In the genomic region with DNA sequence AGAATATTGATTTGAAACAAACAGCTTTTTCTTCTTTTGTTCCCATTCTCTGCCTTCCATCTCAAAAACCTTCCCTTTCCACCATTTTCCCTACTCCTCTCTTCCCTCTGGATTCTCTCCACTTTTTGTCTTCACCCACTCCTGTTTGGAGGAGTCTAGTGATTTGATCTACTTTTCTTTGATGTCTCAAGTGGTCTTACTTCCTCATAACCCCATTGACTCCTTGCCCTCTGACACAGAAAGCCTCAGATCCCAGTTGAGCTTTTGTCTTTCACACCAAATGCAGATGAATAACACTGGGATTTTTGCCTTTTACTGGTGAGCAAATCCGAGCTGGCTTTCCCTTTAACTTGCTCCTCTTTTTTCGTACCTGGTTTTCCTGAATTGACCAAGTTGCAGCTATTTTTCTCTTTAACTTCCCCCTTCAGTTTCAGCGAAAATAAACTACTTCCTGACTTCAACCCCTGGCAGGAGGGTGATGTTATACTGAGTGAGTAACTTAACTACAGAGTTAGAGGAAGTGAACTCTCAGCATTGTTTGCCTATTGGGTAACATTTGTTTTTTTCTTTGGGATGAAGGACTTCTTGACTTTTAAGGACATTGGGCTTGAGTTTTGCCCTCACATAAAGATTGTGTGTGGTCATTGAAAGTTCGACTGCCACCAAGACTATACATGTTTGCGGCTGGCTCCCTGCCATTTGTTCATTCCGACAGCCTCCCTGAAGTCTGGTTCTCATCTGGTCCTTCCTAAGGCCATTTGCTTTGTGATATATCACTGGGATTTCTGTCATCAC, we compare ENCODE assay signal across 8 cellular contexts.
A peak's percentile ranks its signal among the peaks of the same experiment; 100 is the strongest.
DNase-seq lines count a peak whose midpoint lies in the region; ATAC-seq and TF ChIP-seq lines count a peak whose summit lies in the region.

No MANE protein-coding gene starts in this region.

- peak overlapping the region; percentile 51 for H3K4me3 Mint-ChIP-seq in activated naive CD8-positive, alpha-beta T cell treated with anti-CD3 and anti-CD28 coated beads, Interleukin-2, amount 10 ng/mL, durations not matched to agents 7 days and 5 days
- H3K4me3 Mint-ChIP-seq in activated naive CD8-positive, alpha-beta T cell treated with anti-CD3 and anti-CD28 coated beads, Interleukin-2, amount 50 U/mL, for 24 hours = no peak overlapping the region

- peaks cover 7% of the 10 kb centered on the region for H3K4me1 Mint-ChIP-seq in activated naive CD8-positive, alpha-beta T cell treated with anti-CD3 and anti-CD28 coated beads, Interleukin-2, amount 10 ng/mL, durations not matched to agents 7 days and 5 days
- H3K4me1 Mint-ChIP-seq in activated naive CD8-positive, alpha-beta T cell treated with anti-CD3 and anti-CD28 coated beads, Interleukin-2, amount 50 U/mL, for 24 hours = peaks cover 15% of the 10 kb centered on the region

- TF ChIP-seq POLR2A in NB4 (IDR thresholded peaks at IDR 0.05; ENCODE audit: extremely low read depth, insufficient read length) = no peak
- TF ChIP-seq POLR2A in transverse colon (IDR thresholded peaks at IDR 0.05) = no peak
- no peak for TF ChIP-seq POLR2A in sigmoid colon (IDR thresholded peaks at IDR 0.05)

- H3K36me3 ChIP-seq in transverse colon (no peaks in the 10 kb centered on the region), sigmoid colon (no peaks in the 10 kb centered on the region)

- POLR2A ChIA-PET in activated naive CD8-positive, alpha-beta T cell treated with anti-CD3 and anti-CD28 coated beads, Interleukin-2, amount 10 ng/mL, durations not matched to agents 7 days and 5 days (lab: Charles Lee) = no interaction called here

- H3K4me3 ChIP-seq in NB4 (ENCODE audit: low read depth, low read length) (no peak overlapping the region), transverse colon (no peak overlapping the region), sigmoid colon (no peak overlapping the region)

- in situ Hi-C loops in transverse colon (cut with MboI; ENCODE audit: low pct_ligation_motif_present in 1 of 4, low pct_unique_long_range_greater_than_20kb in 1 of 4, low sequenced_read_pairs in 3 of 4) = no loop called here

- H3K9me3 ChIP-seq in transverse colon = no peaks in the 10 kb centered on the region
- H3K9me3 ChIP-seq in sigmoid colon = no peaks in the 10 kb centered on the region

- no peak for DNase-seq in activated naive CD8-positive, alpha-beta T cell treated with anti-CD3 and anti-CD28 coated beads, Interleukin-2, amount 10 ng/mL, durations not matched to agents 7 days and 5 days
- DNase-seq in activated naive CD8-positive, alpha-beta T cell treated with anti-CD3 and anti-CD28 coated beads, Interleukin-2, amount 50 U/mL, for 24 hours = no peak
- DNase-seq in NB4 (ENCODE audit: low read depth) (peak; percentile 26), glomerular endothelial cell (ENCODE audit: extremely low read depth, low read depth, low spot score) (peak; percentile 61), transverse colon (no peak), sigmoid colon (no peak), NCI-H82 (lab: John Stamatoyannopoulos, UW) (no peak)

- WGBS in transverse colon (ENCODE audit: low coverage in 1 of 2), 2 donors = 26 to 34% methylated on average over 6 of the region's 6 CpGs
- 27 to 36% methylated on average over 6 of the region's 6 CpGs for WGBS in sigmoid colon, 2 donors

- H3K27me3 ChIP-seq in transverse colon (no peaks in the 10 kb centered on the region), sigmoid colon (no peaks in the 10 kb centered on the region)

- intact Hi-C loops in transverse colon (cut with DNase I; ENCODE audit: low total_unique reads) (no loop called here), sigmoid colon (cut with DNase I) (no loop called here)

- H3K27ac ChIP-seq in transverse colon (peak overlapping the region; percentile 28 to 77 (median 60)), sigmoid colon (no peak overlapping the region)

- H3K4me1 ChIP-seq in transverse colon (peaks cover 0 to 21% (median 2%) of the 10 kb centered on the region in 4 donors), sigmoid colon (peaks cover 0 to 9% (median 4%) of the 10 kb centered on the region in 4 donors)

- H3K27ac Mint-ChIP-seq in activated naive CD8-positive, alpha-beta T cell treated with anti-CD3 and anti-CD28 coated beads, Interleukin-2, amount 10 ng/mL, durations not matched to agents 7 days and 5 days = peak overlapping the region; percentile 68
- H3K27ac Mint-ChIP-seq in activated naive CD8-positive, alpha-beta T cell treated with anti-CD3 and anti-CD28 coated beads, Interleukin-2, amount 50 U/mL, for 24 hours = no peak overlapping the region

- peaks cover 1% of the 10 kb centered on the region for H3K9me3 Mint-ChIP-seq in activated naive CD8-positive, alpha-beta T cell treated with anti-CD3 and anti-CD28 coated beads, Interleukin-2, amount 10 ng/mL, durations not matched to agents 7 days and 5 days
- no peaks in the 10 kb centered on the region for H3K9me3 Mint-ChIP-seq in activated naive CD8-positive, alpha-beta T cell treated with anti-CD3 and anti-CD28 coated beads, Interleukin-2, amount 50 U/mL, for 24 hours

- peaks cover 2% of the 10 kb centered on the region for H3K27me3 Mint-ChIP-seq in activated naive CD8-positive, alpha-beta T cell treated with anti-CD3 and anti-CD28 coated beads, Interleukin-2, amount 10 ng/mL, durations not matched to agents 7 days and 5 days
- peaks cover 3% of the 10 kb centered on the region for H3K27me3 Mint-ChIP-seq in activated naive CD8-positive, alpha-beta T cell treated with anti-CD3 and anti-CD28 coated beads, Interleukin-2, amount 50 U/mL, for 24 hours

- no peak for TF ChIP-seq CTCF in NB4 (IDR thresholded peaks at IDR 0.05; ENCODE audit: low read depth, low read length)
- TF ChIP-seq CTCF in transverse colon (IDR thresholded peaks at IDR 0.05) = no peak
- no peak for TF ChIP-seq CTCF in sigmoid colon (IDR thresholded peaks at IDR 0.05)

- TF ChIP-seq EP300 in transverse colon (IDR thresholded peaks at IDR 0.05; ENCODE audit: low read depth) (no peak), sigmoid colon (IDR thresholded peaks at IDR 0.05) (no peak)

- no peak for ATAC-seq in activated naive CD8-positive, alpha-beta T cell treated with anti-CD3 and anti-CD28 coated beads, Interleukin-2, amount 10 ng/mL, durations not matched to agents 7 days and 5 days (ENCODE audit: low read depth)
- no peak for ATAC-seq in activated naive CD8-positive, alpha-beta T cell treated with anti-CD3 and anti-CD28 coated beads, Interleukin-2, amount 50 U/mL, for 24 hours
- ATAC-seq in GM21360 (IDR thresholded peaks at IDR 0.05; ENCODE audit: unreplicated experiment) = no peak

- peaks cover 2% of the 10 kb centered on the region for H3K36me3 Mint-ChIP-seq in activated naive CD8-positive, alpha-beta T cell treated with anti-CD3 and anti-CD28 coated beads, Interleukin-2, amount 10 ng/mL, durations not matched to agents 7 days and 5 days
- no peaks in the 10 kb centered on the region for H3K36me3 Mint-ChIP-seq in activated naive CD8-positive, alpha-beta T cell treated with anti-CD3 and anti-CD28 coated beads, Interleukin-2, amount 50 U/mL, for 24 hours (ENCODE audit: low read depth)

Comparison
In these comparisons a context has a peak if more than half of its experiments do, and no peak if none do; other contexts are left out.
1. DNase-seq: peak in NB4 (single experiment) and glomerular endothelial cell (single experiment); none in activated naive CD8-positive, alpha-beta T cell treated with anti-CD3 and anti-CD28 coated beads, Interleukin-2, amount 10 ng/mL, durations not matched to agents 7 days and 5 days (single experiment), activated naive CD8-positive, alpha-beta T cell treated with anti-CD3 and anti-CD28 coated beads, Interleukin-2, amount 50 U/mL, for 24 hours (single experiment), transverse colon (single experiment), sigmoid colon (single experiment) and NCI-H82 (single experiment).
2. H3K27ac ChIP-seq: peak in transverse colon (4 of 4); none in sigmoid colon (0 of 4).